6 cellular contexts compared by ENCODE assay signal in genomic region chr17:21765651-21766290, GRCh38.
DNase-seq lines count a peak whose midpoint lies in the region; ATAC-seq and TF ChIP-seq lines count a peak whose summit lies in the region.
"Not testable (repeated sequence)": the region's sequence is repeated elsewhere in the genome, so short reads cannot be mapped to it uniquely, and the experiment has no call there.

No MANE protein-coding gene starts in this region.

- WGBS in esophagus muscularis mucosa, result 66% methylated on average over 11 of the region's 11 CpGs

- not testable (repeated sequence) for H4K20me1 ChIP-seq in BLaER1

- H3K27ac ChIP-seq in BLaER1, result peak overlapping the region; percentile 22; the same call in 1 of the 2 replicates
- not testable (repeated sequence) for H3K27ac ChIP-seq in esophagus muscularis mucosa (replicated peaks in 1 of 4)

- peak; percentile 28 for ATAC-seq in omental fat pad (ENCODE audit: low FRiP score)

- TF ChIP-seq EP300 in esophagus muscularis mucosa (IDR thresholded peaks at IDR 0.05), result not testable (repeated sequence)

- H3K4me1 Mint-ChIP-seq in activated CD4-positive, alpha-beta T cell treated with anti-CD3 and anti-CD28 coated beads, Interleukin-2, amount 10 ng/mL, durations not matched to agents 24 days and 14 days, result not testable (repeated sequence)

- H3K36me3 Mint-ChIP-seq in activated CD4-positive, alpha-beta T cell treated with anti-CD3 and anti-CD28 coated beads, Interleukin-2, amount 10 ng/mL, durations not matched to agents 24 days and 14 days (ENCODE audit: low read depth), result not testable (repeated sequence)

- TF ChIP-seq POLR2A in esophagus muscularis mucosa (IDR thresholded peaks at IDR 0.05; ENCODE audit: low read depth), result not testable (repeated sequence)

- not testable (repeated sequence) for H3K36me3 ChIP-seq in BLaER1, esophagus muscularis mucosa

- peak; percentile 9 for DNase-seq in activated CD4-positive, alpha-beta T cell treated with anti-CD3 and anti-CD28 coated beads, Interleukin-2, amount 10 ng/mL, durations not matched to agents 24 days and 14 days
- DNase-seq in esophagus muscularis mucosa (ENCODE audit: extremely low spot score) (peak; percentile 86), islet precursor cell (peak; percentile 37), ureter (ENCODE audit: low spot score) (peak; percentile 27)
- DNase-seq in omental fat pad (ENCODE audit: low spot score), result not testable (repeated sequence)

- not testable (repeated sequence) for H3K4me3 Mint-ChIP-seq in activated CD4-positive, alpha-beta T cell treated with anti-CD3 and anti-CD28 coated beads, Interleukin-2, amount 10 ng/mL, durations not matched to agents 24 days and 14 days

- H3K4me2 ChIP-seq in BLaER1, result not testable (repeated sequence)

- H3K9me3 Mint-ChIP-seq in activated CD4-positive, alpha-beta T cell treated with anti-CD3 and anti-CD28 coated beads, Interleukin-2, amount 10 ng/mL, durations not matched to agents 24 days and 14 days, result not testable (repeated sequence)

- peaks cover 45% of the 10 kb centered on the region for H3K4me1 ChIP-seq in BLaER1
- H3K4me1 ChIP-seq in esophagus muscularis mucosa, result not testable (repeated sequence)

- TF ChIP-seq CTCF in esophagus muscularis mucosa (IDR thresholded peaks at IDR 0.05); omental fat pad (IDR thresholded peaks at IDR 0.05): not testable (repeated sequence)

- H3K4me3 ChIP-seq in BLaER1, esophagus muscularis mucosa: not testable (repeated sequence)

- not testable (repeated sequence) for H3K27ac Mint-ChIP-seq in activated CD4-positive, alpha-beta T cell treated with anti-CD3 and anti-CD28 coated beads, Interleukin-2, amount 10 ng/mL, durations not matched to agents 24 days and 14 days

- intact Hi-C loops in activated CD4-positive, alpha-beta T cell treated with anti-CD3 and anti-CD28 coated beads, Interleukin-2, amount 10 ng/mL, durations not matched to agents 24 days and 14 days (cut with micrococcal nuclease); esophagus muscularis mucosa (cut with DNase I): not testable (repeated sequence)

- not testable (repeated sequence) for H3K9me3 ChIP-seq in BLaER1, esophagus muscularis mucosa

- not testable (repeated sequence) for H3K27me3 Mint-ChIP-seq in activated CD4-positive, alpha-beta T cell treated with anti-CD3 and anti-CD28 coated beads, Interleukin-2, amount 10 ng/mL, durations not matched to agents 24 days and 14 days

- not testable (repeated sequence) for H3K9ac ChIP-seq in BLaER1

- H3K27me3 ChIP-seq in BLaER1, esophagus muscularis mucosa: not testable (repeated sequence)
